Comparison of ENCODE assay signal across 8 cellular contexts in genomic region chr2:126657636-126658315, GRCh38. TPM values are rescaled to one million over a fixed set of nuclear protein-coding genes. Genes with fewer than 3 reads are reported as not detected.
DNase-seq lines count a peak whose midpoint lies in the region; ATAC-seq and TF ChIP-seq lines count a peak whose summit lies in the region.

No MANE protein-coding gene starts in this region.

- intact Hi-C loops in sigmoid colon (cut with DNase I): loop anchor here (2.0 to 10.0 kb wide), 3 partner anchors 47 to 727 kb away; partner anchors contain the start of gene MAP3K2

- H3K27me3 ChIP-seq in SJCRH30: no peaks in the 10 kb centered on the region
- no peaks in the 10 kb centered on the region for H3K27me3 ChIP-seq in right atrium auricular region
- no peaks in the 10 kb centered on the region for H3K27me3 ChIP-seq in sigmoid colon

- H3K9me3 ChIP-seq in SJCRH30 (replicated peaks) (no peaks in the 10 kb centered on the region), right atrium auricular region (no peaks in the 10 kb centered on the region), sigmoid colon (no peaks in the 10 kb centered on the region)

- H3K27ac ChIP-seq in SJCRH30 (peak overlapping the region; percentile 72), right atrium auricular region (peak overlapping the region; percentile 92 to 99), sigmoid colon (peak overlapping the region; percentile 94 to 99 (median 99))

- POLR2A ChIA-PET in AG04449 (lab: Yijun Ruan, JAX): interaction anchor here (0.6 kb wide), 2 partner anchors 14 to 496 kb away, joined by 3 read pairs; no protein-coding TSS in a partner anchor

- peak; percentile 2 for TF ChIP-seq CTCF in AG04449 (IDR thresholded peaks at IDR 0.05; ENCODE audit: insufficient read depth, low read length, missing control alignments)
- TF ChIP-seq CTCF in right atrium auricular region (IDR thresholded peaks at IDR 0.05): no peak
- TF ChIP-seq CTCF in sigmoid colon (IDR thresholded peaks at IDR 0.05): no peak

- ATAC-seq in HG03196 (IDR thresholded peaks at IDR 0.05; ENCODE audit: unreplicated experiment): peak; percentile 74
- peak; percentile 81 for ATAC-seq in activated naive CD8-positive, alpha-beta T cell treated with anti-CD3 and anti-CD28 coated beads, Interleukin-2, amount 50 U/mL, for 24 hours

- DNase-seq in AG04449 (ENCODE audit: low read depth, low spot score) (peak; percentile 96), SJCRH30 (peak; percentile 74 to 75), right atrium auricular region (ENCODE audit: low spot score) (peak; percentile 88), sigmoid colon (peak; percentile 94), NCI-H2081 treated with DMSO at 0.1 percent for 48 hours (lab: John Stamatoyannopoulos, UW) (no peak)
- DNase-seq in activated naive CD8-positive, alpha-beta T cell treated with anti-CD3 and anti-CD28 coated beads, Interleukin-2, amount 50 U/mL, for 24 hours: peak; percentile 78

- peak in 3 of 4 donors; percentile 44 to 69 (median 56) for TF ChIP-seq EP300 in sigmoid colon (IDR thresholded peaks at IDR 0.05)

- H3K27ac Mint-ChIP-seq in activated naive CD8-positive, alpha-beta T cell treated with anti-CD3 and anti-CD28 coated beads, Interleukin-2, amount 50 U/mL, for 24 hours: peak overlapping the region; percentile 94

- no peaks in the 10 kb centered on the region for H3K9me3 Mint-ChIP-seq in activated naive CD8-positive, alpha-beta T cell treated with anti-CD3 and anti-CD28 coated beads, Interleukin-2, amount 50 U/mL, for 24 hours

- H3K36me3 Mint-ChIP-seq in activated naive CD8-positive, alpha-beta T cell treated with anti-CD3 and anti-CD28 coated beads, Interleukin-2, amount 50 U/mL, for 24 hours (ENCODE audit: low read depth): peaks cover 35% of the 10 kb centered on the region

- 19 to 59% methylated on average over 14 of the region's 14 CpGs for WGBS in sigmoid colon, 2 donors

- H3K4me3 ChIP-seq in AG04449 (ENCODE audit: low read depth, low read length) (peak overlapping the region; percentile 69), SJCRH30 (peak overlapping the region; percentile 79), right atrium auricular region (peak overlapping the region; percentile 62 to 76), sigmoid colon (peak overlapping the region; percentile 69 to 88 (median 86))

- H3K36me3 ChIP-seq in SJCRH30 (no peaks in the 10 kb centered on the region), right atrium auricular region (no peaks in the 10 kb centered on the region), sigmoid colon (no peaks in the 10 kb centered on the region)

- CTCF ChIA-PET in AG04449 (lab: Yijun Ruan, JAX): interaction anchor here (1.0 kb wide), 1 partner anchor 314 kb away, joined by 3 read pairs; no protein-coding TSS in a partner anchor

- peaks cover 2% of the 10 kb centered on the region for H3K27me3 Mint-ChIP-seq in activated naive CD8-positive, alpha-beta T cell treated with anti-CD3 and anti-CD28 coated beads, Interleukin-2, amount 50 U/mL, for 24 hours

- TF ChIP-seq POLR2A in GM19193 (IDR thresholded peaks at IDR 0.05; ENCODE audit: extremely low read depth, insufficient read depth, insufficient read length) (peak; percentile 66), sigmoid colon (IDR thresholded peaks at IDR 0.05) (peak in 1 of 2 donors; percentile 17)

- peaks cover 18% of the 10 kb centered on the region for H3K4me1 ChIP-seq in SJCRH30
- peaks cover 0 to 83% of the 10 kb centered on the region in 2 donors for H3K4me1 ChIP-seq in right atrium auricular region
- peaks cover 0 to 73% (median 67%) of the 10 kb centered on the region in 4 donors for H3K4me1 ChIP-seq in sigmoid colon

- peaks cover 72% of the 10 kb centered on the region for H3K4me1 Mint-ChIP-seq in activated naive CD8-positive, alpha-beta T cell treated with anti-CD3 and anti-CD28 coated beads, Interleukin-2, amount 50 U/mL, for 24 hours

- H3K4me3 Mint-ChIP-seq in activated naive CD8-positive, alpha-beta T cell treated with anti-CD3 and anti-CD28 coated beads, Interleukin-2, amount 50 U/mL, for 24 hours: peak overlapping the region; percentile 89

RNA-seq across cellular contexts. Expression of gene GYPC, which starts 1.8 kb away (rescaled TPM):
- total RNA-seq in SJCRH30 (2014; rRNA removed; shearing (Covaris generic)): 25.8 and 26.1 TPM in 2 replicates
- total RNA-seq in right atrium auricular region (10 to 100 TPM; 53.8 to 74.9 TPM), sigmoid colon (100 to 1,000 TPM in 3 of 4 donors, 10 to 100 TPM in 1; 93.5 to 123 (median 113) TPM)
- 10 to 100 TPM; 18.0 to 93.7 (median 66.8) TPM for polyA plus RNA-seq in sigmoid colon
